Comparison of ENCODE assay signal across 16 cellular contexts in the genomic region with DNA sequence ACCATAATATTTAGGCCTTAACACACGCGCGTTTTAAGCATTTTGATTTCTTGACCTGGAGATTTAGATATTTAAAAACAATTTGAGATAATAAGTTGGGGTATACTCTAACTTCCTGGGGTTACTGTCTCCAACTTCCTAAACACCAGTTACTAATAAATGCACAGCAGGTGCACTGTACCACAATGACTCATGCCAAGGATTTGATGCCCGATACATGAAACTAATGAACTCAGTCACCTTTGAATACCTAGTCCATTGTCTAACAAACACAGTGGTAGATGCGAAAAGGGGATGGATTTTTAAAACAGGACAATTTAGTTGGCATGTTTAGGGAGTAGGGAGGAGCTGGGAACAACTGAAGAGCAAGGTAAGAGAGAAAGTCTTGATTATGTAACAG.
"Had no signal": no experiment of that assay in that cellular context is flagged by ENCODE, and none has a peak within 500 bp of the region (broad histone marks: within the 10 kb centered on the region; RNA-seq: fewer than 3 reads in every experiment).

No MANE protein-coding gene starts in this region.

- H3K27ac ChIP-seq: cardiac muscle cell, transverse colon, vagina, WERI-Rb-1 had no signal

- ATAC-seq: effector memory CD8-positive, alpha-beta T cell; left cardiac atrium had no signal

- H3K9me3 ChIP-seq: transverse colon, vagina had no signal

- H3K9me3 Mint-ChIP-seq: activated naive CD4-positive, alpha-beta T cell treated with anti-CD3 and anti-CD28 coated beads, Interleukin-2, amount 50 U/mL, for 24 hours; effector memory CD8-positive, alpha-beta T cell; nephron; stimulated activated naive CD8-positive, alpha-beta T cell treated with anti-CD3 and anti-CD28 coated beads, Interleukin-15, Interleukin-2, amounts not matched to agents 100 ng/mL and 50 ng/mL, for 24 hours had no signal

- H3K27ac Mint-ChIP-seq: activated naive CD4-positive, alpha-beta T cell treated with anti-CD3 and anti-CD28 coated beads, Interleukin-2, amount 50 U/mL, for 24 hours; effector memory CD8-positive, alpha-beta T cell; nephron; stimulated activated naive CD8-positive, alpha-beta T cell treated with anti-CD3 and anti-CD28 coated beads, Interleukin-15, Interleukin-2, amounts not matched to agents 100 ng/mL and 50 ng/mL, for 24 hours had no signal

- H3K36me3 ChIP-seq: cardiac muscle cell had no signal

- DNase-seq: activated CD4-positive, alpha-beta T cell treated with anti-CD3 and anti-CD28 coated beads, Interleukin-2, amount 50 U/mL, for 48 hours; activated gamma-delta T cell; effector memory CD8-positive, alpha-beta T cell; left cardiac atrium; retina; stimulated activated CD4-positive, alpha-beta T cell treated with anti-CD3 and anti-CD28 coated beads, Interleukin-12 subunit alpha, Interleukin-12 subunit beta, amount 100 ng/mL, for 4 hours; stimulated activated CD4-positive, alpha-beta T cell treated with anti-CD3 and anti-CD28 coated beads, Interleukin-2, amount 100 ng/mL, for 24 hours; T-helper 2 cell; transverse colon; WERI-Rb-1 had no signal

- H3K4me1 Mint-ChIP-seq: activated naive CD4-positive, alpha-beta T cell treated with anti-CD3 and anti-CD28 coated beads, Interleukin-2, amount 50 U/mL, for 24 hours had no signal

- H3K36me3 Mint-ChIP-seq: activated naive CD4-positive, alpha-beta T cell treated with anti-CD3 and anti-CD28 coated beads, Interleukin-2, amount 50 U/mL, for 24 hours had no signal

- H3K27me3 ChIP-seq: cardiac muscle cell, transverse colon, vagina had no signal

- H3K4me3 ChIP-seq: cardiac muscle cell, transverse colon, vagina had no signal

- FAIRE-seq: astrocyte had no signal

- H3K27me3 Mint-ChIP-seq: activated naive CD4-positive, alpha-beta T cell treated with anti-CD3 and anti-CD28 coated beads, Interleukin-2, amount 50 U/mL, for 24 hours; effector memory CD8-positive, alpha-beta T cell; stimulated activated naive CD8-positive, alpha-beta T cell treated with anti-CD3 and anti-CD28 coated beads, Interleukin-15, Interleukin-2, amounts not matched to agents 100 ng/mL and 50 ng/mL, for 24 hours had no signal

- H3K4me1 ChIP-seq: transverse colon, vagina had no signal

- H3K4me3 Mint-ChIP-seq: activated naive CD4-positive, alpha-beta T cell treated with anti-CD3 and anti-CD28 coated beads, Interleukin-2, amount 50 U/mL, for 24 hours; effector memory CD8-positive, alpha-beta T cell; nephron; stimulated activated naive CD8-positive, alpha-beta T cell treated with anti-CD3 and anti-CD28 coated beads, Interleukin-15, Interleukin-2, amounts not matched to agents 100 ng/mL and 50 ng/mL, for 24 hours had no signal
